15 cellular contexts compared by ENCODE assay signal in genomic region chr1:27148591-27148990, GRCh38. TPM values are rescaled to one million over a fixed set of nuclear protein-coding genes. Genes with fewer than 3 reads are reported as not detected.
A peak's percentile ranks its signal among the peaks of the same experiment; 100 is the strongest.
DNase-seq lines count a peak whose midpoint lies in the region; ATAC-seq, FAIRE-seq and TF ChIP-seq lines count a peak whose summit lies in the region.
"Had no signal": no experiment of that assay in that cellular context is flagged by ENCODE, and none has a peak within 500 bp of the region (broad histone marks: within the 10 kb centered on the region; RNA-seq: fewer than 3 reads in every experiment).

No MANE protein-coding gene starts in this region.

- TF ChIP-seq POLR2A in GM12891 (IDR thresholded peaks at IDR 0.05; ENCODE audit: low read depth, low read length) (no peak), sigmoid colon (IDR thresholded peaks at IDR 0.05) (no peak), tibial nerve (IDR thresholded peaks at IDR 0.05) (no peak)

- no TSS peak for BruUV-seq in PC-3 (replicated peaks; lab: Mats Ljungman, UMichigan)

- TF ChIP-seq CTCF in astrocyte (IDR thresholded peaks at IDR 0.05; ENCODE audit: insufficient read depth, low read depth, low read length) (no peak), sigmoid colon (IDR thresholded peaks at IDR 0.05) (no peak), tibial nerve (IDR thresholded peaks at IDR 0.05) (no peak), PC-3 (conservative IDR thresholded peaks at IDR 0.05; ENCODE audit: low read depth, low read length) (no peak)

- H3K27ac Mint-ChIP-seq in activated CD4-positive, alpha-beta T cell treated with anti-CD3 and anti-CD28 coated beads for 36 hours: peak overlapping the region; percentile 42
- peak overlapping the region; percentile 62 for H3K27ac Mint-ChIP-seq in astrocyte (ENCODE audit: unreplicated experiment)
- H3K27ac Mint-ChIP-seq: activated CD4-positive, alpha-beta memory T cell treated with anti-CD3 and anti-CD28 coated beads for 36 hours; activated T-helper 2 cell treated with anti-CD3 and anti-CD28 coated beads, Interferon-gamma antibody, Interleukin-2, Interleukin-4, amounts not matched to agents 10 μg/mL and 5 μg/mL and 100 μg/mL, durations not matched to agents 14 hours and 24 hours and 36 hours had no signal

- CTCF ChIA-PET in activated CD4-positive, alpha-beta T cell treated with anti-CD3 and anti-CD28 coated beads for 36 hours (lab: Charles Lee): interaction anchor here (0.7 to 1.5 kb wide), 3 partner anchors 9 to 40 kb away, joined by 3 read pairs; no protein-coding TSS in a partner anchor
- CTCF ChIA-PET in PC-3 (lab: Charles Lee): no interaction called here

- no peaks in the 10 kb centered on the region for H3K9me2 ChIP-seq in PC-3 (replicated peaks; ENCODE audit: low read length)

- FAIRE-seq in GM12891 (lab: Jason Lieb, UNC): peak; percentile 26
- no peak for FAIRE-seq in astrocyte (lab: Jason Lieb, UNC)

- no peak for TF ChIP-seq EP300 in sigmoid colon (IDR thresholded peaks at IDR 0.05)
- no peak for TF ChIP-seq EP300 in tibial nerve (IDR thresholded peaks at IDR 0.05)

- intact Hi-C loops in activated CD4-positive, alpha-beta T cell treated with anti-CD3 and anti-CD28 coated beads for 36 hours (cut with DNase I, micrococcal nuclease): no loop called here
- intact Hi-C loops in sigmoid colon (cut with DNase I): no loop called here
- intact Hi-C loops in PC-3 (cut with micrococcal nuclease): no loop called here

- 70 to 95% methylated on average over 2 of the region's 2 CpGs for WGBS in sigmoid colon, 2 donors
- WGBS in tibial nerve, 2 donors: 55 to 86% methylated on average over 2 of the region's 2 CpGs

- ATAC-seq in activated CD4-positive, alpha-beta T cell treated with anti-CD3 and anti-CD28 coated beads for 36 hours: no peak
- no peak for ATAC-seq in PC-3
- ATAC-seq: left lobe of liver had no signal

- peaks cover 81% of the 10 kb centered on the region for H3K79me2 ChIP-seq in astrocyte (ENCODE audit: insufficient read depth, low read length)
- H3K79me2 ChIP-seq in PC-3 (ENCODE audit: low read length): peaks cover 95% of the 10 kb centered on the region

- H4K20me1 ChIP-seq in astrocyte (ENCODE audit: insufficient read depth, low read length): peaks cover 74% of the 10 kb centered on the region
- peaks cover 32% of the 10 kb centered on the region for H4K20me1 ChIP-seq in PC-3 (ENCODE audit: low read length)

- H3K27me3 ChIP-seq in astrocyte (ENCODE audit: insufficient read depth, low read length) (no peaks in the 10 kb centered on the region), sigmoid colon (no peaks in the 10 kb centered on the region), tibial nerve (no peaks in the 10 kb centered on the region), PC-3 (ENCODE audit: low read length) (no peaks in the 10 kb centered on the region)
- H3K27me3 ChIP-seq: ascending aorta had no signal

- H3K27me3 Mint-ChIP-seq in activated CD4-positive, alpha-beta T cell treated with anti-CD3 and anti-CD28 coated beads for 36 hours: no peaks in the 10 kb centered on the region
- H3K27me3 Mint-ChIP-seq in astrocyte (ENCODE audit: low read depth, unreplicated experiment): no peaks in the 10 kb centered on the region
- H3K27me3 Mint-ChIP-seq: activated CD4-positive, alpha-beta memory T cell treated with anti-CD3 and anti-CD28 coated beads for 36 hours had no signal

- peaks cover 54% of the 10 kb centered on the region for H3K4me1 Mint-ChIP-seq in activated CD4-positive, alpha-beta T cell treated with anti-CD3 and anti-CD28 coated beads for 36 hours
- H3K4me1 Mint-ChIP-seq in astrocyte (ENCODE audit: low read depth, unreplicated experiment): peaks cover 42% of the 10 kb centered on the region

- peaks cover 12% of the 10 kb centered on the region for H3F3A ChIP-seq in PC-3 (ENCODE audit: low read length, unreplicated experiment)

- H3K27ac ChIP-seq in astrocyte (ENCODE audit: low read depth, low read length): no peak overlapping the region
- peak overlapping the region in 3 of 4 donors; percentile 28 to 70 (median 65) for H3K27ac ChIP-seq in sigmoid colon
- no peak overlapping the region for H3K27ac ChIP-seq in tibial nerve
- no peak overlapping the region for H3K27ac ChIP-seq in PC-3 (ENCODE audit: low read length)
- H3K27ac ChIP-seq: KMS-11 had no signal

- H3K4me3 Mint-ChIP-seq in activated CD4-positive, alpha-beta T cell treated with anti-CD3 and anti-CD28 coated beads for 36 hours: no peak overlapping the region
- no peak overlapping the region for H3K4me3 Mint-ChIP-seq in astrocyte (ENCODE audit: unreplicated experiment)
- H3K4me3 Mint-ChIP-seq: activated CD4-positive, alpha-beta memory T cell treated with anti-CD3 and anti-CD28 coated beads for 36 hours had no signal

- H3K36me3 Mint-ChIP-seq in activated CD4-positive, alpha-beta T cell treated with anti-CD3 and anti-CD28 coated beads for 36 hours (ENCODE audit: low read depth): peaks cover 8% of the 10 kb centered on the region
- peaks cover 6% of the 10 kb centered on the region for H3K36me3 Mint-ChIP-seq in astrocyte (ENCODE audit: low read depth, unreplicated experiment)

- H3K4me1 ChIP-seq in astrocyte (ENCODE audit: insufficient read depth, low read length) (peaks cover 34% of the 10 kb centered on the region), sigmoid colon (peaks cover 0 to 95% (median 73%) of the 10 kb centered on the region in 4 donors), tibial nerve (peaks cover 0 to 62% (median 44%) of the 10 kb centered on the region in 4 donors), PC-3 (ENCODE audit: insufficient read depth, low read length) (peaks cover 66% of the 10 kb centered on the region)

- POLR2A ChIA-PET in activated CD4-positive, alpha-beta T cell treated with anti-CD3 and anti-CD28 coated beads for 36 hours (lab: Charles Lee): no interaction called here
- POLR2A ChIA-PET in PC-3 (lab: Charles Lee; ENCODE audit: unreplicated experiment): no interaction called here

- DNase-seq in activated CD4-positive, alpha-beta T cell treated with anti-CD3 and anti-CD28 coated beads for 36 hours: no peak
- no peak for DNase-seq in activated CD4-positive, alpha-beta T cell treated with anti-CD3 and anti-CD28 coated beads for 1 hour
- DNase-seq in GM12891 (ENCODE audit: insufficient read length, low spot score): no peak
- no peak for DNase-seq in astrocyte (ENCODE audit: low read depth)
- DNase-seq in sigmoid colon: no peak
- no peak for DNase-seq in NCI-H2081 treated with DMSO at 0.1 percent for 48 hours (lab: John Stamatoyannopoulos, UW)
- DNase-seq in tibial nerve (ENCODE audit: low spot score in 2 of 2): no peak
- no peak for DNase-seq in PC-3
- DNase-seq: activated CD4-positive, alpha-beta memory T cell treated with anti-CD3 and anti-CD28 coated beads for 36 hours; NCI-H1930 had no signal

- H3K9ac ChIP-seq in astrocyte (ENCODE audit: low read length) (no peak overlapping the region), PC-3 (ENCODE audit: low read length) (no peak overlapping the region)
- H3K9ac ChIP-seq: KMS-11 had no signal

- H3K36me3 ChIP-seq in astrocyte (ENCODE audit: insufficient read depth, low read length) (no peaks in the 10 kb centered on the region), sigmoid colon (no peaks in the 10 kb centered on the region), tibial nerve (no peaks in the 10 kb centered on the region), PC-3 (ENCODE audit: low read depth, low read length) (no peaks in the 10 kb centered on the region)
- H3K36me3 ChIP-seq: ascending aorta had no signal

- H3K4me3 ChIP-seq in astrocyte (ENCODE audit: insufficient read depth, low read depth, low read length): no peak overlapping the region
- H3K4me3 ChIP-seq in sigmoid colon: no peak overlapping the region
- H3K4me3 ChIP-seq in tibial nerve: no peak overlapping the region
- no peak overlapping the region for H3K4me3 ChIP-seq in PC-3 (ENCODE audit: low read length)
- H3K4me3 ChIP-seq: ascending aorta, thoracic aorta had no signal

- H3K4me2 ChIP-seq in astrocyte (ENCODE audit: low read length): no peak overlapping the region
- no peak overlapping the region for H3K4me2 ChIP-seq in PC-3 (ENCODE audit: low read length)
- H3K4me2 ChIP-seq: KMS-11 had no signal

- no peaks in the 10 kb centered on the region for H3K9me3 Mint-ChIP-seq in activated CD4-positive, alpha-beta T cell treated with anti-CD3 and anti-CD28 coated beads for 36 hours (ENCODE audit: low read depth)
- no peaks in the 10 kb centered on the region for H3K9me3 Mint-ChIP-seq in astrocyte (ENCODE audit: unreplicated experiment)
- H3K9me3 Mint-ChIP-seq: activated CD4-positive, alpha-beta memory T cell treated with anti-CD3 and anti-CD28 coated beads for 36 hours; activated T-helper 2 cell treated with anti-CD3 and anti-CD28 coated beads, Interferon-gamma antibody, Interleukin-2, Interleukin-4, amounts not matched to agents 10 μg/mL and 5 μg/mL and 100 μg/mL, durations not matched to agents 14 hours and 24 hours and 36 hours had no signal

- H2AFZ ChIP-seq in astrocyte (ENCODE audit: low read depth, low read length) (no peak overlapping the region), PC-3 (ENCODE audit: low read length) (no peak overlapping the region)

- H3K9me3 ChIP-seq in astrocyte (ENCODE audit: insufficient read depth, low read depth, low read length): no peaks in the 10 kb centered on the region
- no peaks in the 10 kb centered on the region for H3K9me3 ChIP-seq in sigmoid colon
- H3K9me3 ChIP-seq in tibial nerve: no peaks in the 10 kb centered on the region
- H3K9me3 ChIP-seq in PC-3 (ENCODE audit: low read length): no peaks in the 10 kb centered on the region
- H3K9me3 ChIP-seq: ascending aorta, thoracic aorta had no signal

TF ChIP-seq in GM12891, 5 proteins besides CTCF, POLR2A, EP300 and RAD21:
- no peak for TF ChIP-seq POLR2AphosphoS5 (IDR thresholded peaks at IDR 0.05; ENCODE audit: low read depth, low read length)
- TF ChIP-seq POU2F2 (IDR thresholded peaks at IDR 0.05; ENCODE audit: low read depth, low read length): no peak
- TF ChIP-seq TAF1 (IDR thresholded peaks at IDR 0.05; ENCODE audit: low read depth, low read length): no peak
- no peak for TF ChIP-seq SPI1 (IDR thresholded peaks at IDR 0.05; ENCODE audit: low read depth, low read length)
- TF ChIP-seq PAX5 (IDR thresholded peaks at IDR 0.05; ENCODE audit: insufficient read depth, low read length, severe bottlenecking): no peak

RNA-seq across cellular contexts. Expression of gene SLC9A1, which starts 6.3 kb away (rescaled TPM):
- 10 to 100 TPM; 15.6 to 20.4 TPM for total RNA-seq in activated CD4-positive, alpha-beta T cell treated with anti-CD3 and anti-CD28 coated beads for 36 hours
- polyA plus RNA-seq in GM12891 (2012; ENCODE audit: low read depth, missing spikeins): 8.9 TPM
- total RNA-seq in astrocyte (49.3 and 55.0 TPM in 2 replicates), sigmoid colon (10 to 100 TPM; 11.4 to 25.2 (median 13.3) TPM), tibial nerve (10 to 100 TPM in 1 of 4 donors, 1 to 10 TPM in 3; 5.9 to 21.9 (median 7.8) TPM), PC-3 (2014; rRNA removed) (25.2 and 26.4 TPM in 2 replicates)
- polyA plus RNA-seq in sigmoid colon: 10 to 100 TPM in 2 of 3 donors, 1 to 10 TPM in 1; 6.0 to 64.4 (median 10.6) TPM

Comparison
In these comparisons a context has a peak if more than half of its experiments do, and no peak if none do; other contexts are left out.
1. H3K27ac ChIP-seq: peak in sigmoid colon (3 of 4); none in astrocyte (single experiment), tibial nerve (0 of 4) and PC-3 (single experiment).